In the genomic region with DNA sequence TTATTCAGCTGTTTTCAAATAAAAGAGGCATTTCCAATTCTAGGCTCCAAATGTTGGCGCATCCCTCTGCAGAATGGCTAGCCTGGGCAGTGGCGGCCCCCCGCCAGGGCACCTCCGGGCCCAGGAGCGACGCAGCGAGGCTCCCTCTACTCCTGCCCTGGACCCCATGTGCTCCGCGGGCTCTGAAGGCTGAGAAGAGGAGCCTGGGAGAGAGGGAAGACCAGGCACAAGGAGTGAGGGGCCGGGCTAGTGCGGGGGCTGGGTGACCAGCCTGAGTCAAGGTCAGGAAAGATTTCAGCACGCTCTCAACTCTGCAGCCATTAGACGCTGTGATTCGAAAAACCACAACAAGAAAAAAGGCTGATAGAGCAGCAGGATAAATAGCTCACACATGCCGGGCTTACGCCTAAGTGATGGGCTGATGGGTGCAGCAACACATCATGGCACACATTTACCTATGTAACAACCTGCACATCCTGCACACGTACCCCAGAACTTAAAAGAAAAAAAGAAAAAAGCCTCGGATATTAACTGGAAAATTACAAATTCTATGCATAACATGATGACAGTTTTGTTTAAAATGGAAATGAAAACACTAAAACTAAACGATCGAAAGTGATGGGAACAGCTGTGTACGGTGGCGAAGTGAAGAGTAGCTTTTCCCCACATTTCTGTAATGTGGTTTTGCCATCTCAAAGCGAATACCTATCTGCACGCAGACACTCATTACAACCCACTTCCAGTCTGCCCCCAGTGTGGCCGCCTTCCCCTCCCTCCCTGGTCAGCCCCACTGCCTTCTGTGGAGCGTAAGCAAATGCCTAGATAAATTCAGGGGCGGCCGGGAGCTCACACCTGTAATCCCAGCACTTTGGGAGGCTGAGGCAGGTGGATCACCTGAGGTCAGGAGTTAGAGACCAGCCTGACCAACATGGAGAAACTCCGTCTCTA, we compare ENCODE assay signal across 1 cellular context.
TF ChIP-seq lines count a peak whose summit lies in the region.

No MANE protein-coding gene starts in this region.

TF ChIP-seq in WTC11, 78 proteins besides CTCF, POLR2A, EP300 and RAD21 (continued from another document):
- TF ChIP-seq, protein P1, sequence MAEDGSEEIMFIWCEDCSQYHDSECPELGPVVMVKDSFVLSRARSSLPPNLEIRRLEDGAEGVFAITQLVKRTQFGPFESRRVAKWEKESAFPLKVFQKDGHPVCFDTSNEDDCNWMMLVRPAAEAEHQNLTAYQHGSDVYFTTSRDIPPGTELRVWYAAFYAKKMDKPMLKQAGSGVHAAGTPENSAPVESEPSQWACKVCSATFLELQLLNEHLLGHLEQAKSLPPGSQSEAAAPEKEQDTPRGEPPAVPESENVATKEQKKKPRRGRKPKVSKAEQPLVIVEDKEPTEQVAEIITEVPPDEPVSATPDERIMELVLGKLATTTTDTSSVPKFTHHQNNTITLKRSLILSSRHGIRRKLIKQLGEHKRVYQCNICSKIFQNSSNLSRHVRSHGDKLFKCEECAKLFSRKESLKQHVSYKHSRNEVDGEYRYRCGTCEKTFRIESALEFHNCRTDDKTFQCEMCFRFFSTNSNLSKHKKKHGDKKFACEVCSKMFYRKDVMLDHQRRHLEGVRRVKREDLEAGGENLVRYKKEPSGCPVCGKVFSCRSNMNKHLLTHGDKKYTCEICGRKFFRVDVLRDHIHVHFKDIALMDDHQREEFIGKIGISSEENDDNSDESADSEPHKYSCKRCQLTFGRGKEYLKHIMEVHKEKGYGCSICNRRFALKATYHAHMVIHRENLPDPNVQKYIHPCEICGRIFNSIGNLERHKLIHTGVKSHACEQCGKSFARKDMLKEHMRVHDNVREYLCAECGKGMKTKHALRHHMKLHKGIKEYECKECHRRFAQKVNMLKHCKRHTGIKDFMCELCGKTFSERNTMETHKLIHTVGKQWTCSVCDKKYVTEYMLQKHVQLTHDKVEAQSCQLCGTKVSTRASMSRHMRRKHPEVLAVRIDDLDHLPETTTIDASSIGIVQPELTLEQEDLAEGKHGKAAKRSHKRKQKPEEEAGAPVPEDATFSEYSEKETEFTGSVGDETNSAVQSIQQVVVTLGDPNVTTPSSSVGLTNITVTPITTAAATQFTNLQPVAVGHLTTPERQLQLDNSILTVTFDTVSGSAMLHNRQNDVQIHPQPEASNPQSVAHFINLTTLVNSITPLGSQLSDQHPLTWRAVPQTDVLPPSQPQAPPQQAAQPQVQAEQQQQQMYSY (CRISPR knock-in tag; IDR thresholded peaks at IDR 0.05): peak; percentile 95
- TF ChIP-seq, protein P2, sequence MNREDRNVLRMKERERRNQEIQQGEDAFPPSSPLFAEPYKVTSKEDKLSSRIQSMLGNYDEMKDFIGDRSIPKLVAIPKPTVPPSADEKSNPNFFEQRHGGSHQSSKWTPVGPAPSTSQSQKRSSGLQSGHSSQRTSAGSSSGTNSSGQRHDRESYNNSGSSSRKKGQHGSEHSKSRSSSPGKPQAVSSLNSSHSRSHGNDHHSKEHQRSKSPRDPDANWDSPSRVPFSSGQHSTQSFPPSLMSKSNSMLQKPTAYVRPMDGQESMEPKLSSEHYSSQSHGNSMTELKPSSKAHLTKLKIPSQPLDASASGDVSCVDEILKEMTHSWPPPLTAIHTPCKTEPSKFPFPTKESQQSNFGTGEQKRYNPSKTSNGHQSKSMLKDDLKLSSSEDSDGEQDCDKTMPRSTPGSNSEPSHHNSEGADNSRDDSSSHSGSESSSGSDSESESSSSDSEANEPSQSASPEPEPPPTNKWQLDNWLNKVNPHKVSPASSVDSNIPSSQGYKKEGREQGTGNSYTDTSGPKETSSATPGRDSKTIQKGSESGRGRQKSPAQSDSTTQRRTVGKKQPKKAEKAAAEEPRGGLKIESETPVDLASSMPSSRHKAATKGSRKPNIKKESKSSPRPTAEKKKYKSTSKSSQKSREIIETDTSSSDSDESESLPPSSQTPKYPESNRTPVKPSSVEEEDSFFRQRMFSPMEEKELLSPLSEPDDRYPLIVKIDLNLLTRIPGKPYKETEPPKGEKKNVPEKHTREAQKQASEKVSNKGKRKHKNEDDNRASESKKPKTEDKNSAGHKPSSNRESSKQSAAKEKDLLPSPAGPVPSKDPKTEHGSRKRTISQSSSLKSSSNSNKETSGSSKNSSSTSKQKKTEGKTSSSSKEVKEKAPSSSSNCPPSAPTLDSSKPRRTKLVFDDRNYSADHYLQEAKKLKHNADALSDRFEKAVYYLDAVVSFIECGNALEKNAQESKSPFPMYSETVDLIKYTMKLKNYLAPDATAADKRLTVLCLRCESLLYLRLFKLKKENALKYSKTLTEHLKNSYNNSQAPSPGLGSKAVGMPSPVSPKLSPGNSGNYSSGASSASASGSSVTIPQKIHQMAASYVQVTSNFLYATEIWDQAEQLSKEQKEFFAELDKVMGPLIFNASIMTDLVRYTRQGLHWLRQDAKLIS (CRISPR knock-in tag; IDR thresholded peaks at IDR 0.05; ENCODE audit: borderline replicate concordance): no peak
